In the genomic region with DNA sequence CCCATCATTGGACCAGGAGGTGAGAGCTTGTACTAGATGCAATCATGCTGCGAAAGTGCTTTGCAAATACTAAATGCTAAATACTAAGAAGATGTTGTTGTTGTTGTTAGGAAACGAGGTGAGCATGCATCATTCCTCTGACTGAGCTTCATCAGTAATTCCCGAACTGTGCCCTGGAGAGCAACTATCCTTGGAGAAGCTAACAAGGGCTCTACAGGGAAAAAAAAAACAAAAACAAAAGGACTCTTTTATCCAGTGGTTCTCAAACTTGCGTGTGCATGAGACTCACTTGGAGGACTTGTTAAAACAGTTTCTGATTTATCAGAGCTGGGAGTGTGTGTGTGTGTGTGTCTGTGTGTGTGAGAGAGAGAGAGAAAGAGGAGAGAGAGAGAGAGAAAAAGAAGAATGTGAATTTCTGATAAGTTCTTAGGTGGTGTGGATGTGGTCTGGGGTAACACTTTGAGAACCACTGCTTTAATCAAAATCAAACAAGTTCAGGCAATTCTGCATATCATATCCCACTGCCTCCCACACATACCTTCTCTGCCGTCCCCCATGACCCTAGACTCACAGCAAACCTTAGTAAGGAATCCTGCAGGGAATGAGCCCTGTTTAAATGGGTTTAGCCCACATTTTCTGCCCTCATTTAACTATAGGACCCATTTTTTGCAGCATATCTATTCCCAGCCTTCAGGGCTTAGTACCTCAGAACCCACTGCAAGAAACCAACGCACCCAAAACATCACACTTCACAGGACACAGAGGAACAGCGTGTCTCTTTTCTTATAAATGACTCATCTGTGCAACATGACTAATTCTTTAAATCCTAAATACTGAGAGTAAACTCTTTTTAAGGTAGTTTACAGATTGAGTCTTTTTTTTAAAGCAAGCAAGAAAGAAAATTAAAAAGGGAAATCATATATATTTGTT, we compare ENCODE assay signal across 13 cellular contexts. TPM values are rescaled to one million over a fixed set of nuclear protein-coding genes. Genes with fewer than 3 reads are reported as not detected.
DNase-seq lines count a peak whose midpoint lies in the region; ATAC-seq and TF ChIP-seq lines count a peak whose summit lies in the region.
"Had no signal": no experiment of that assay in that cellular context is flagged by ENCODE, and none has a peak within 500 bp of the region (broad histone marks: within the 10 kb centered on the region; RNA-seq: fewer than 3 reads in every experiment).

No MANE protein-coding gene starts in this region.

- no peak for TF ChIP-seq CTCF in HEK293 (tag by site-specific recombination; IDR thresholded peaks at IDR 0.05)
- no peak for TF ChIP-seq CTCF in fibroblast of lung (conservative IDR thresholded peaks at IDR 0.05 in 1 of 2, IDR thresholded peaks at IDR 0.05 in 1 of 2; ENCODE audit: low read depth in 1 of 2, low read length in 2 of 2)
- no peak for TF ChIP-seq CTCF in prostate gland (IDR thresholded peaks at IDR 0.05)

- no peaks in the 10 kb centered on the region for H3K4me1 ChIP-seq in HEK293 (ENCODE audit: control insufficient read depth, insufficient read depth, low read length)
- no peaks in the 10 kb centered on the region for H3K4me1 ChIP-seq in fibroblast of lung (ENCODE audit: control insufficient read depth, extremely low read depth, insufficient read depth, low read length)
- H3K4me1 ChIP-seq in prostate gland (replicated peaks), result no peaks in the 10 kb centered on the region

- peak; percentile 55 to 61 for DNase-seq in fibroblast of lung (ENCODE audit: low read depth in 2 of 2)
- no peak for DNase-seq in prostate gland (ENCODE audit: low spot score)
- no peak for DNase-seq in globus pallidus (ENCODE audit: low spot score)
- no peak for DNase-seq in NAMALWA (ENCODE audit: low spot score)
- DNase-seq: activated CD4-positive, CD25-positive, alpha-beta regulatory T cell treated with anti-CD3 and anti-CD28 coated beads, Interleukin-2, amount 50 U/mL, for 72 hours; activated gamma-delta T cell treated with Interleukin-2 at 50 U/mL for 16 hours; CD8-positive, alpha-beta memory T cell; NCI-H1048; NCI-H510A treated with DMSO at 0.1 percent for 48 hours; stimulated activated CD4-positive, alpha-beta T cell treated with anti-CD3 and anti-CD28 coated beads, Interleukin-4, amount 100 ng/mL, for 1 hour had no signal

- CTCF ChIA-PET in HEK293 (lab: Yijun Ruan, JAX), result interaction anchor here (0.5 to 1.3 kb wide), 4 partner anchors 30 to 463 kb away, joined by 3 read pairs; no protein-coding TSS in a partner anchor

- H3K79me2 ChIP-seq in fibroblast of lung (ENCODE audit: control insufficient read depth, insufficient read depth, low read length), result no peaks in the 10 kb centered on the region

- no peak overlapping the region for H3K4me3 ChIP-seq in HEK293 (ENCODE audit: low read depth, low read length)
- H3K4me3 ChIP-seq in fibroblast of lung (replicated peaks in 1 of 4; ENCODE audit: control extremely low read depth in 1 of 4, insufficient read depth in 1 of 4, low read depth in 3 of 4, low read length in 4 of 4), result no peak overlapping the region
- no peak overlapping the region for H3K4me3 ChIP-seq in prostate gland

- POLR2A ChIA-PET in HEK293 (lab: Yijun Ruan, JAX), result no interaction called here

- intact Hi-C loops in prostate gland (cut with DNase I), result no loop called here

- no peaks in the 10 kb centered on the region for H3K9me3 ChIP-seq in HEK293 (ENCODE audit: control insufficient read depth, insufficient read depth, low read depth, low read length)
- H3K9me3 ChIP-seq in fibroblast of lung (ENCODE audit: control insufficient read depth, insufficient read depth, low read depth, low read length), result no peaks in the 10 kb centered on the region
- H3K9me3 ChIP-seq in prostate gland, result no peaks in the 10 kb centered on the region

- H4K20me1 ChIP-seq in fibroblast of lung (ENCODE audit: control insufficient read depth, extremely low read depth, insufficient read depth, low read length), result no peaks in the 10 kb centered on the region

- no peak overlapping the region for H3K27ac ChIP-seq in HEK293 (ENCODE audit: extremely low read depth, low read depth, low read length)
- no peak overlapping the region for H3K27ac ChIP-seq in fibroblast of lung (ENCODE audit: insufficient read depth, low read length)
- no peak overlapping the region for H3K27ac ChIP-seq in prostate gland

- no peaks in the 10 kb centered on the region for H3K27me3 ChIP-seq in fibroblast of lung (ENCODE audit: control insufficient read depth, insufficient read depth, low read length)
- no peaks in the 10 kb centered on the region for H3K27me3 ChIP-seq in prostate gland (replicated peaks; ENCODE audit: insufficient read depth)

- no peak overlapping the region for H2AFZ ChIP-seq in fibroblast of lung (ENCODE audit: low read length)

- TF ChIP-seq POLR2A in prostate gland (IDR thresholded peaks at IDR 0.05), result peak; percentile 7

- H3K36me3 ChIP-seq in HEK293 (ENCODE audit: control insufficient read depth in 2 of 2, insufficient read depth in 1 of 2, low read length in 2 of 2) (no peaks in the 10 kb centered on the region), fibroblast of lung (ENCODE audit: control insufficient read depth, insufficient read depth, low read length) (no peaks in the 10 kb centered on the region), prostate gland (no peaks in the 10 kb centered on the region)

- ATAC-seq in SK-N-SH treated with all-trans-retinoic acid at 6 μM for 48 hours (peak; percentile 40), HG02763 (IDR thresholded peaks at IDR 0.05; ENCODE audit: unreplicated experiment) (no peak)

- WGBS in prostate gland, result 62% methylated on average over 7 of the region's 7 CpGs

- no peak overlapping the region for H3K9ac ChIP-seq in fibroblast of lung (ENCODE audit: insufficient read depth, low read length)

- no peak overlapping the region for H3K4me2 ChIP-seq in fibroblast of lung (ENCODE audit: extremely low read depth, insufficient read depth, low read length)

TF ChIP-seq in HEK293, 187 proteins besides CTCF, POLR2A, EP300 and RAD21:
- peak; percentile 23; the same call in 1 of the 2 replicates for TF ChIP-seq ZFHX2 (tag by site-specific recombination; conservative IDR thresholded peaks at IDR 0.05)
- TF ChIP-seq, protein P1, sequence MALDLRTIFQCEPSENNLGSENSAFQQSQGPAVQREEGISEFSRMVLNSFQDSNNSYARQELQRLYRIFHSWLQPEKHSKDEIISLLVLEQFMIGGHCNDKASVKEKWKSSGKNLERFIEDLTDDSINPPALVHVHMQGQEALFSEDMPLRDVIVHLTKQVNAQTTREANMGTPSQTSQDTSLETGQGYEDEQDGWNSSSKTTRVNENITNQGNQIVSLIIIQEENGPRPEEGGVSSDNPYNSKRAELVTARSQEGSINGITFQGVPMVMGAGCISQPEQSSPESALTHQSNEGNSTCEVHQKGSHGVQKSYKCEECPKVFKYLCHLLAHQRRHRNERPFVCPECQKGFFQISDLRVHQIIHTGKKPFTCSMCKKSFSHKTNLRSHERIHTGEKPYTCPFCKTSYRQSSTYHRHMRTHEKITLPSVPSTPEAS (tag by site-specific recombination; IDR thresholded peaks at IDR 0.05), result peak; percentile 47; the same call in 1 of the 2 replicates
- no peak for TF ChIP-seq ZNF623 (tag by site-specific recombination; IDR thresholded peaks at IDR 0.05)

TF ChIP-seq in SK-N-SH treated with all-trans-retinoic acid at 6 μM for 48 hours, 23 proteins besides CTCF, POLR2A, EP300 and RAD21 (continues in another document):
- no peak for TF ChIP-seq SNAI2 (CRISPR knock-in tag; IDR thresholded peaks at IDR 0.05)
- TF ChIP-seq CSDC2 (CRISPR knock-in tag; IDR thresholded peaks at IDR 0.05), result no peak
- TF ChIP-seq ZNF565 (CRISPR knock-in tag; conservative IDR thresholded peaks at IDR 0.05; ENCODE audit: low read depth), result no peak
- TF ChIP-seq, protein P2, sequence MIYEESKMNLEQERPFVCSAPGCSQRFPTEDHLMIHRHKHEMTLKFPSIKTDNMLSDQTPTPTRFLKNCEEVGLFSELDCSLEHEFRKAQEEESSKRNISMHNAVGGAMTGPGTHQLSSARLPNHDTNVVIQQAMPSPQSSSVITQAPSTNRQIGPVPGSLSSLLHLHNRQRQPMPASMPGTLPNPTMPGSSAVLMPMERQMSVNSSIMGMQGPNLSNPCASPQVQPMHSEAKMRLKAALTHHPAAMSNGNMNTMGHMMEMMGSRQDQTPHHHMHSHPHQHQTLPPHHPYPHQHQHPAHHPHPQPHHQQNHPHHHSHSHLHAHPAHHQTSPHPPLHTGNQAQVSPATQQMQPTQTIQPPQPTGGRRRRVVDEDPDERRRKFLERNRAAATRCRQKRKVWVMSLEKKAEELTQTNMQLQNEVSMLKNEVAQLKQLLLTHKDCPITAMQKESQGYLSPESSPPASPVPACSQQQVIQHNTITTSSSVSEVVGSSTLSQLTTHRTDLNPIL (CRISPR knock-in tag; IDR thresholded peaks at IDR 0.05; ENCODE audit: low read depth), result no peak
- no peak for TF ChIP-seq ZC3H10 (CRISPR knock-in tag; IDR thresholded peaks at IDR 0.05)
- no peak for TF ChIP-seq OSR1 (CRISPR knock-in tag; IDR thresholded peaks at IDR 0.05)
- TF ChIP-seq, protein P3, sequence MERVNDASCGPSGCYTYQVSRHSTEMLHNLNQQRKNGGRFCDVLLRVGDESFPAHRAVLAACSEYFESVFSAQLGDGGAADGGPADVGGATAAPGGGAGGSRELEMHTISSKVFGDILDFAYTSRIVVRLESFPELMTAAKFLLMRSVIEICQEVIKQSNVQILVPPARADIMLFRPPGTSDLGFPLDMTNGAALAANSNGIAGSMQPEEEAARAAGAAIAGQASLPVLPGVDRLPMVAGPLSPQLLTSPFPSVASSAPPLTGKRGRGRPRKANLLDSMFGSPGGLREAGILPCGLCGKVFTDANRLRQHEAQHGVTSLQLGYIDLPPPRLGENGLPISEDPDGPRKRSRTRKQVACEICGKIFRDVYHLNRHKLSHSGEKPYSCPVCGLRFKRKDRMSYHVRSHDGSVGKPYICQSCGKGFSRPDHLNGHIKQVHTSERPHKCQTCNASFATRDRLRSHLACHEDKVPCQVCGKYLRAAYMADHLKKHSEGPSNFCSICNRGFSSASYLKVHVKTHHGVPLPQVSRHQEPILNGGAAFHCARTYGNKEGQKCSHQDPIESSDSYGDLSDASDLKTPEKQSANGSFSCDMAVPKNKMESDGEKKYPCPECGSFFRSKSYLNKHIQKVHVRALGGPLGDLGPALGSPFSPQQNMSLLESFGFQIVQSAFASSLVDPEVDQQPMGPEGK (CRISPR knock-in tag; IDR thresholded peaks at IDR 0.05; ENCODE audit: borderline replicate concordance), result no peak
- no peak for TF ChIP-seq BACH2 (CRISPR knock-in tag; IDR thresholded peaks at IDR 0.05; ENCODE audit: borderline replicate concordance)
- no peak for TF ChIP-seq ZNF70 (CRISPR knock-in tag; IDR thresholded peaks at IDR 0.05)

RNA-seq across cellular contexts. Expression of a gene that starts 48.9 kb away (rescaled TPM):
- total RNA-seq in fibroblast of lung, result under 0.01 TPM in 2 replicates
- 0.02 TPM in 1 of 2 replicates, not detected in the other for polyA plus RNA-seq in fibroblast of lung
- not detected in 2 replicates for polyA plus RNA-seq in fibroblast of lung (2012)
- not detected in 2 replicates for polyA minus RNA-seq in fibroblast of lung (ENCODE audit: low replicate concordance)
- under 1 TPM in 1 of 2 donors, not detected in 1; 0.91 TPM for total RNA-seq in prostate gland
- total RNA-seq: CD8-positive, alpha-beta memory T cell had no signal
- polyA plus RNA-seq: CD8-positive, alpha-beta memory T cell had no signal

Comparison
In these comparisons a context has a peak if more than half of its experiments do, and no peak if none do; other contexts are left out.
1. DNase-seq: peak in fibroblast of lung (2 of 2); none in prostate gland (single experiment), globus pallidus (single experiment) and NAMALWA (single experiment).